In genomic region chr4:145957307-145957706, GRCh38 we compare ENCODE assay signal across 21 cellular contexts. TPM values are rescaled to one million over a fixed set of nuclear protein-coding genes. Genes with fewer than 3 reads are reported as not detected.
A peak's percentile ranks its signal among the peaks of the same experiment; 100 is the strongest.
DNase-seq lines count a peak whose midpoint lies in the region; ATAC-seq and TF ChIP-seq lines count a peak whose summit lies in the region.
"Had no signal": no experiment of that assay in that cellular context is flagged by ENCODE, and none has a peak within 500 bp of the region (broad histone marks: within the 10 kb centered on the region; RNA-seq: fewer than 3 reads in every experiment).

No MANE protein-coding gene starts in this region.

- TF ChIP-seq CTCF in NB4 (IDR thresholded peaks at IDR 0.05; ENCODE audit: low read depth, low read length), result no peak
- TF ChIP-seq CTCF in PC-9 (conservative IDR thresholded peaks at IDR 0.05), result no peak

- no peaks in the 10 kb centered on the region for H3K36me3 ChIP-seq in PC-9 (ENCODE audit: low read depth)

- no peaks in the 10 kb centered on the region for H3K9me3 Mint-ChIP-seq in central memory CD8-positive, alpha-beta T cell
- H3K9me3 Mint-ChIP-seq: T-cell had no signal

- no peak overlapping the region for H3K4me3 ChIP-seq in NB4 (ENCODE audit: low read depth, low read length)
- no peak overlapping the region for H3K4me3 ChIP-seq in PC-9

- no peaks in the 10 kb centered on the region for H3K27me3 ChIP-seq in PC-9 (ENCODE audit: insufficient read depth, low read depth)

- DNase-seq in NOMO-1 (lab: John Stamatoyannopoulos, UW; ENCODE audit: unreplicated experiment in 2 of 2) (peak; percentile 9 to 55), NOMO-1 treated with dmso at 0.1 percent for 144 hours (lab: John Stamatoyannopoulos, UW; ENCODE audit: unreplicated experiment) (no peak), NB4 (ENCODE audit: low read depth) (peak; percentile 3), PC-9 (no peak), NCI-H2196 treated with DMSO at 0.1 percent for 48 hours (lab: John Stamatoyannopoulos, UW; ENCODE audit: unreplicated experiment) (no peak)
- no peak for DNase-seq in central memory CD8-positive, alpha-beta T cell (ENCODE audit: low spot score in 2 of 2)
- DNase-seq: 8988T; ACHN; CD4-positive, CD25-positive, alpha-beta regulatory T cell; DMS153; DND-41; IMR-90; KG1; NCI-H1105 treated with DMSO at 0.1 percent for 48 hours; NCI-H146; NCI-H1930; NCI-H2107; NCI-H446; NCI-H524 treated with DMSO at 0.1 percent for 48 hours; T-cell had no signal

- no peaks in the 10 kb centered on the region for H3K79me2 ChIP-seq in PC-9 (ENCODE audit: low read depth)

- no peaks in the 10 kb centered on the region for H3K9me2 ChIP-seq in PC-9 (ENCODE audit: insufficient read depth)

- H3K36me3 Mint-ChIP-seq in central memory CD8-positive, alpha-beta T cell (ENCODE audit: insufficient read depth), result peaks cover 2% of the 10 kb centered on the region
- H3K36me3 Mint-ChIP-seq: CD4-positive, CD25-positive, alpha-beta regulatory T cell; T-cell had no signal

- peaks cover 14% of the 10 kb centered on the region for H3F3A ChIP-seq in PC-9 (ENCODE audit: insufficient read depth, low read depth)

- peak overlapping the region; percentile 67 for H3K27ac Mint-ChIP-seq in central memory CD8-positive, alpha-beta T cell (ENCODE audit: low read depth)
- H3K27ac Mint-ChIP-seq: CD4-positive, CD25-positive, alpha-beta regulatory T cell; T-cell had no signal

- H3K4me3 Mint-ChIP-seq in central memory CD8-positive, alpha-beta T cell, result no peak overlapping the region
- H3K4me3 Mint-ChIP-seq: CD4-positive, CD25-positive, alpha-beta regulatory T cell; T-cell had no signal

- POLR2A ChIA-PET in PC-9 (lab: Charles Lee; ENCODE audit: unreplicated experiment), result no interaction called here

- intact Hi-C loops in PC-9 (cut with micrococcal nuclease; ENCODE audit: unreplicated experiment), result no loop called here

- no peaks in the 10 kb centered on the region for H4K20me1 ChIP-seq in PC-9 (ENCODE audit: insufficient read depth)

- no peaks in the 10 kb centered on the region for H3K9me3 ChIP-seq in PC-9 (ENCODE audit: insufficient read depth, low read depth)

- H3K27me3 Mint-ChIP-seq in central memory CD8-positive, alpha-beta T cell, result no peaks in the 10 kb centered on the region
- H3K27me3 Mint-ChIP-seq: CD4-positive, CD25-positive, alpha-beta regulatory T cell had no signal

- CTCF ChIA-PET in PC-9 (lab: Charles Lee), result no interaction called here

- no peaks in the 10 kb centered on the region for H3K4me1 Mint-ChIP-seq in central memory CD8-positive, alpha-beta T cell
- H3K4me1 Mint-ChIP-seq: T-cell had no signal

- no peak overlapping the region for H3K4me2 ChIP-seq in PC-9

- TF ChIP-seq POLR2A in NB4 (IDR thresholded peaks at IDR 0.05; ENCODE audit: extremely low read depth, insufficient read length), result no peak

- H2AFZ ChIP-seq in PC-9, result no peak overlapping the region

- no peak for ATAC-seq in central memory CD8-positive, alpha-beta T cell (replicated peaks; ENCODE audit: extremely low read depth, poor library complexity, severe bottlenecking)
- no peak for ATAC-seq in HG03432 (IDR thresholded peaks at IDR 0.05; ENCODE audit: unreplicated experiment)
- ATAC-seq: T-cell had no signal

- no TSS peak for BruUV-seq in PC-9 (replicated peaks; lab: Mats Ljungman, UMichigan)

- H3K27ac ChIP-seq in PC-9, result no peak overlapping the region

- H3K4me1 ChIP-seq in PC-9 (replicated peaks; ENCODE audit: insufficient read depth), result peaks cover 15% of the 10 kb centered on the region

RNA-seq across cellular contexts. Expression of gene ZNF827, which starts 18.7 kb away (rescaled TPM):
- 22.4 and 24.1 TPM in 2 replicates for total RNA-seq in PC-9 (2021)

Comparison
In these comparisons a context has a peak if more than half of its experiments do, and no peak if none do; other contexts are left out.
1. DNase-seq: peak in NOMO-1 (2 of 2) and NB4 (single experiment); none in NOMO-1 treated with dmso at 0.1 percent for 144 hours (single experiment), central memory CD8-positive, alpha-beta T cell (0 of 2), PC-9 (0 of 2) and NCI-H2196 treated with DMSO at 0.1 percent for 48 hours (single experiment).